1 cellular context compared by ENCODE assay signal in genomic region chr9:94706922-94707321, GRCh38.
A peak's percentile ranks its signal among the peaks of the same experiment; 100 is the strongest.
TF ChIP-seq lines count a peak whose summit lies in the region.

No MANE protein-coding gene starts in this region.

TF ChIP-seq in HepG2, 621 proteins besides CTCF, POLR2A, EP300 and RAD21 (continued from another document and continues in another):
- TF ChIP-seq ISX (CRISPR knock-in tag; conservative IDR thresholded peaks at IDR 0.05) (no peak), ZSCAN12 (CRISPR knock-in tag; IDR thresholded peaks at IDR 0.05) (no peak), ADNP (CRISPR knock-in tag; IDR thresholded peaks at IDR 0.05) (no peak), ZNF670 (CRISPR knock-in tag; IDR thresholded peaks at IDR 0.05; ENCODE audit: borderline replicate concordance) (no peak), MAFK (conservative IDR thresholded peaks at IDR 0.05 in 1 of 2, IDR thresholded peaks at IDR 0.05 in 1 of 2; ENCODE audit: low read length in 2 of 2) (no peak), FLYWCH1 (CRISPR knock-in tag; IDR thresholded peaks at IDR 0.05) (no peak), ZNF430 (CRISPR knock-in tag; IDR thresholded peaks at IDR 0.05) (no peak), RBFOX2 (IDR thresholded peaks at IDR 0.05; ENCODE audit: low read depth, low read length) (no peak), MBD4 (IDR thresholded peaks at IDR 0.05; ENCODE audit: borderline replicate concordance, low read length) (no peak), TBL1XR1 (IDR thresholded peaks at IDR 0.05; ENCODE audit: borderline replicate concordance, low read length, partially characterized antibody) (no peak), ZNF30 (CRISPR knock-in tag; IDR thresholded peaks at IDR 0.05) (no peak), ZGPAT (CRISPR knock-in tag; IDR thresholded peaks at IDR 0.05) (no peak), SNRNP70 (IDR thresholded peaks at IDR 0.05; ENCODE audit: low read depth, low read length) (no peak), ARID5B (CRISPR knock-in tag; IDR thresholded peaks at IDR 0.05) (peak; percentile 85), HNF1B (CRISPR knock-in tag; IDR thresholded peaks at IDR 0.05) (no peak), ZNF431 (CRISPR knock-in tag; IDR thresholded peaks at IDR 0.05; ENCODE audit: borderline replicate concordance, low read depth) (no peak), NCOR1 (IDR thresholded peaks at IDR 0.05; ENCODE audit: borderline replicate concordance, low read length) (0 out of 2 replicates have a peak, but pooled peaks have one; percentile 18), ZNF20 (CRISPR knock-in tag; IDR thresholded peaks at IDR 0.05) (no peak), MAFF (IDR thresholded peaks at IDR 0.05; ENCODE audit: low read depth, low read length) (no peak), SMARCC2 (IDR thresholded peaks at IDR 0.05) (no peak), NBN (conservative IDR thresholded peaks at IDR 0.05) (no peak), SAP130 (CRISPR knock-in tag; IDR thresholded peaks at IDR 0.05; ENCODE audit: low read depth) (0 out of 2 replicates have a peak, but pooled peaks have one; percentile 35), KDM5A (IDR thresholded peaks at IDR 0.05; ENCODE audit: borderline replicate concordance, low read length) (no peak), ZNF382 (CRISPR knock-in tag; IDR thresholded peaks at IDR 0.05; ENCODE audit: borderline replicate concordance) (no peak), TAF15 (IDR thresholded peaks at IDR 0.05; ENCODE audit: low read depth, low read length, poor library complexity, severe bottlenecking) (no peak), TFE3 (CRISPR knock-in tag; IDR thresholded peaks at IDR 0.05) (0 out of 2 replicates have a peak, but pooled peaks have one; percentile 16), ZSCAN29 (CRISPR knock-in tag; conservative IDR thresholded peaks at IDR 0.05) (no peak), HOMEZ (CRISPR knock-in tag; IDR thresholded peaks at IDR 0.05; ENCODE audit: low read depth) (no peak), CEBPB (IDR thresholded peaks at IDR 0.05; ENCODE audit: borderline replicate concordance, low read depth, low read length) (peak; percentile 76; the same call in 1 of the 2 replicates), MAF1 (CRISPR knock-in tag; IDR thresholded peaks at IDR 0.05; ENCODE audit: borderline replicate concordance) (no peak), MXD4 (CRISPR knock-in tag; IDR thresholded peaks at IDR 0.05) (no peak), ZNF883 (CRISPR knock-in tag; IDR thresholded peaks at IDR 0.05; ENCODE audit: not compliant biosample characterization) (no peak), NCOA2 (CRISPR knock-in tag; IDR thresholded peaks at IDR 0.05) (peak; percentile 58; the same call in 1 of the 2 replicates), MXI1 (IDR thresholded peaks at IDR 0.05; ENCODE audit: borderline replicate concordance, low read depth, low read length) (no peak), GABPB1 (CRISPR knock-in tag; IDR thresholded peaks at IDR 0.05) (no peak)
- TF ChIP-seq, protein P1, sequence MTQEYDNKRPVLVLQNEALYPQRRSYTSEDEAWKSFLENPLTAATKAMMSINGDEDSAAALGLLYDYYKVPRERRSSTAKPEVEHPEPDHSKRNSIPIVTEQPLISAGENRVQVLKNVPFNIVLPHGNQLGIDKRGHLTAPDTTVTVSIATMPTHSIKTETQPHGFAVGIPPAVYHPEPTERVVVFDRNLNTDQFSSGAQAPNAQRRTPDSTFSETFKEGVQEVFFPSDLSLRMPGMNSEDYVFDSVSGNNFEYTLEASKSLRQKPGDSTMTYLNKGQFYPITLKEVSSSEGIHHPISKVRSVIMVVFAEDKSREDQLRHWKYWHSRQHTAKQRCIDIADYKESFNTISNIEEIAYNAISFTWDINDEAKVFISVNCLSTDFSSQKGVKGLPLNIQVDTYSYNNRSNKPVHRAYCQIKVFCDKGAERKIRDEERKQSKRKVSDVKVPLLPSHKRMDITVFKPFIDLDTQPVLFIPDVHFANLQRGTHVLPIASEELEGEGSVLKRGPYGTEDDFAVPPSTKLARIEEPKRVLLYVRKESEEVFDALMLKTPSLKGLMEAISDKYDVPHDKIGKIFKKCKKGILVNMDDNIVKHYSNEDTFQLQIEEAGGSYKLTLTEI (CRISPR knock-in tag; conservative IDR thresholded peaks at IDR 0.05) = no peak
- TF ChIP-seq, protein P2, sequence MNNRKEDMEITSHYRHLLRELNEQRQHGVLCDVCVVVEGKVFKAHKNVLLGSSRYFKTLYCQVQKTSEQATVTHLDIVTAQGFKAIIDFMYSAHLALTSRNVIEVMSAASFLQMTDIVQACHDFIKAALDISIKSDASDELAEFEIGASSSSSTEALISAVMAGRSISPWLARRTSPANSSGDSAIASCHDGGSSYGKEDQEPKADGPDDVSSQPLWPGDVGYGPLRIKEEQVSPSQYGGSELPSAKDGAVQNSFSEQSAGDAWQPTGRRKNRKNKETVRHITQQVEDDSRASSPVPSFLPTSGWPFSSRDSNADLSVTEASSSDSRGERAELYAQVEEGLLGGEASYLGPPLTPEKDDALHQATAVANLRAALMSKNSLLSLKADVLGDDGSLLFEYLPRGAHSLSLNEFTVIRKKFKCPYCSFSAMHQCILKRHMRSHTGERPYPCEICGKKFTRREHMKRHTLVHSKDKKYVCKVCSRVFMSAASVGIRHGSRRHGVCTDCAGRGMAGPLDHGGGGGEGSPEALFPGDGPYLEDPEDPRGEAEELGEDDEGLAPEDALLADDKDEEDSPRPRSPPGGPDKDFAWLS (CRISPR knock-in tag; IDR thresholded peaks at IDR 0.05; ENCODE audit: borderline replicate concordance) = no peak
- TF ChIP-seq, protein P3, sequence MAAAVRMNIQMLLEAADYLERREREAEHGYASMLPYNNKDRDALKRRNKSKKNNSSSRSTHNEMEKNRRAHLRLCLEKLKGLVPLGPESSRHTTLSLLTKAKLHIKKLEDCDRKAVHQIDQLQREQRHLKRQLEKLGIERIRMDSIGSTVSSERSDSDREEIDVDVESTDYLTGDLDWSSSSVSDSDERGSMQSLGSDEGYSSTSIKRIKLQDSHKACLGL (CRISPR knock-in tag; IDR thresholded peaks at IDR 0.05) = no peak
- TF ChIP-seq, protein P4, sequence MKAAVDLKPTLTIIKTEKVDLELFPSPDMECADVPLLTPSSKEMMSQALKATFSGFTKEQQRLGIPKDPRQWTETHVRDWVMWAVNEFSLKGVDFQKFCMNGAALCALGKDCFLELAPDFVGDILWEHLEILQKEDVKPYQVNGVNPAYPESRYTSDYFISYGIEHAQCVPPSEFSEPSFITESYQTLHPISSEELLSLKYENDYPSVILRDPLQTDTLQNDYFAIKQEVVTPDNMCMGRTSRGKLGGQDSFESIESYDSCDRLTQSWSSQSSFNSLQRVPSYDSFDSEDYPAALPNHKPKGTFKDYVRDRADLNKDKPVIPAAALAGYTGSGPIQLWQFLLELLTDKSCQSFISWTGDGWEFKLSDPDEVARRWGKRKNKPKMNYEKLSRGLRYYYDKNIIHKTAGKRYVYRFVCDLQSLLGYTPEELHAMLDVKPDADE (CRISPR knock-in tag; IDR thresholded peaks at IDR 0.05) = no peak
- TF ChIP-seq, protein P5, sequence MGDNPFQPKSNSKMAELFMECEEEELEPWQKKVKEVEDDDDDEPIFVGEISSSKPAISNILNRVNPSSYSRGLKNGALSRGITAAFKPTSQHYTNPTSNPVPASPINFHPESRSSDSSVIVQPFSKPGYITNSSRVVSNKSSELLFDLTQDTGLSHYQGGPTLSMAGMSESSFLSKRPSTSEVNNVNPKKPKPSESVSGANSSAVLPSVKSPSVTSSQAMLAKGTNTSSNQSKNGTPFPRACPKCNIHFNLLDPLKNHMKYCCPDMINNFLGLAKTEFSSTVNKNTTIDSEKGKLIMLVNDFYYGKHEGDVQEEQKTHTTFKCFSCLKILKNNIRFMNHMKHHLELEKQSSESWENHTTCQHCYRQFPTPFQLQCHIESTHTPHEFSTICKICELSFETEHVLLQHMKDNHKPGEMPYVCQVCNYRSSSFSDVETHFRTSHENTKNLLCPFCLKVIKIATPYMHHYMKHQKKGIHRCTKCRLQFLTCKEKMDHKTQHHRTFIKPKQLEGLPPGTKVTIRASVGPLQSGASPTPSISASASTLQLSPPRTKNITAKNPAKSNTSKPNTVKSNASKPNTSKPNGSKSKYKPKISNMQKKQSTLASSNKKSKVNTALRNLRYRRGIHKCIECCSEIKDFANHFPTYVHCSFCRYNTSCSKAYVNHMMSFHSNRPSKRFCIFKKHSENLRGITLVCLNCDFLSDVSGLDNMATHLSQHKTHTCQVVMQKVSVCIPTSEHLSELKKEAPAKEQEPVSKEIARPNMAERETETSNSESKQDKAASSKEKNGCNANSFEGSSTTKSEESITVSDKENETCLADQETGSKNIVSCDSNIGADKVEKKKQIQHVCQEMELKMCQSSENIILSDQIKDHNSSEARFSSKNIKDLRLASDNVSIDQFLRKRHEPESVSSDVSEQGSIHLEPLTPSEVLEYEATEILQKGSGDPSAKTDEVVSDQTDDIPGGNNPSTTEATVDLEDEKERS (CRISPR knock-in tag; IDR thresholded peaks at IDR 0.05) = no peak
